ENCODE assay signal across 21 cellular contexts in genomic region chrX:46882266-46882665, GRCh38. TPM values are rescaled to one million over a fixed set of nuclear protein-coding genes. Genes with fewer than 3 reads are reported as not detected.
A peak's percentile ranks its signal among the peaks of the same experiment; 100 is the strongest.
DNase-seq lines count a peak whose midpoint lies in the region; ATAC-seq and TF ChIP-seq lines count a peak whose summit lies in the region.
"Had no signal": no experiment of that assay in that cellular context is flagged by ENCODE, and none has a peak within 500 bp of the region (broad histone marks: within the 10 kb centered on the region; RNA-seq: fewer than 3 reads in every experiment).

No MANE protein-coding gene starts in this region.

- H3K36me3 Mint-ChIP-seq in GM23338 (ENCODE audit: low read depth) (no peaks in the 10 kb centered on the region), endodermal cell (ENCODE audit: low read depth) (peaks cover 12% of the 10 kb centered on the region), neural crest cell (ENCODE audit: low read depth) (peaks cover 5% of the 10 kb centered on the region)

- no peak overlapping the region for H3K9ac ChIP-seq in endodermal cell (ENCODE audit: extremely low read depth, low read length, poor library complexity, severe bottlenecking)
- H3K9ac ChIP-seq: BLaER1, KMS-11 had no signal

- no peaks in the 10 kb centered on the region for H3K9me2 ChIP-seq in GM23338 (ENCODE audit: insufficient read depth)

- ATAC-seq in GM23338 (peak; percentile 96), GM21526 (IDR thresholded peaks at IDR 0.05; ENCODE audit: low FRiP score, unreplicated experiment) (no peak)
- ATAC-seq: GM12878, Right ventricle myocardium inferior, SK-N-SH treated with all-trans-retinoic acid at 6 μM for 48 hours had no signal

- H3K4me1 ChIP-seq in GM23338 (ENCODE audit: insufficient read depth), result no peaks in the 10 kb centered on the region
- H3K4me1 ChIP-seq in endodermal cell (ENCODE audit: control insufficient read depth, insufficient read depth, low read length), result no peaks in the 10 kb centered on the region

- H3K9me3 ChIP-seq in endodermal cell (ENCODE audit: control insufficient read depth, low read length), result no peaks in the 10 kb centered on the region
- H3K9me3 ChIP-seq: BLaER1, MG63 had no signal

- H3K4me3 ChIP-seq in GM23338 (no peak overlapping the region), endodermal cell (ENCODE audit: low read length) (no peak overlapping the region)
- H3K4me3 ChIP-seq: BLaER1, GM12878, MG63, PC-9 had no signal

- H3K79me2 ChIP-seq in GM23338 (replicated peaks; ENCODE audit: insufficient read depth), result no peaks in the 10 kb centered on the region

- H3K36me3 ChIP-seq in GM23338 (ENCODE audit: insufficient read depth) (no peaks in the 10 kb centered on the region), endodermal cell (ENCODE audit: control insufficient read depth, insufficient read depth, low read length) (no peaks in the 10 kb centered on the region)
- H3K36me3 ChIP-seq: MG63 had no signal

- H3K27me3 Mint-ChIP-seq in GM23338 (ENCODE audit: insufficient read depth, low read depth, poor library complexity), result no peaks in the 10 kb centered on the region
- H3K27me3 Mint-ChIP-seq in endodermal cell (ENCODE audit: insufficient read depth), result no peaks in the 10 kb centered on the region
- no peaks in the 10 kb centered on the region for H3K27me3 Mint-ChIP-seq in neural crest cell (ENCODE audit: low read depth)

- H3K27ac ChIP-seq in GM23338 (ENCODE audit: low read depth) (0 out of 2 replicates have a peak overlapping the region, but pooled peaks have one; percentile 59), endodermal cell (ENCODE audit: low read depth, low read length) (no peak overlapping the region)
- H3K27ac ChIP-seq: BLaER1, KMS-11, PC-9 had no signal

- H3K27me3 ChIP-seq in GM23338 (ENCODE audit: insufficient read depth), result no peaks in the 10 kb centered on the region
- H3K27me3 ChIP-seq in endodermal cell (ENCODE audit: control insufficient read depth, insufficient read depth, low read length, poor library complexity, severe bottlenecking), result no peaks in the 10 kb centered on the region
- H3K27me3 ChIP-seq: BLaER1, MG63 had no signal

- TF ChIP-seq CTCF in GM23338 (conservative IDR thresholded peaks at IDR 0.05; ENCODE audit: low read depth in 2 of 2), result no peak
- TF ChIP-seq CTCF in endodermal cell (conservative IDR thresholded peaks at IDR 0.05), result no peak
- TF ChIP-seq CTCF in neural crest cell (conservative IDR thresholded peaks at IDR 0.05), result no peak

- no peaks in the 10 kb centered on the region for H3F3A ChIP-seq in GM23338 (replicated peaks; ENCODE audit: low read depth)

- DNase-seq in GM23338 (ENCODE audit: low spot score), result peak; percentile 47
- DNase-seq in NCI-H69 (lab: John Stamatoyannopoulos, UW), result peak; percentile 40
- DNase-seq in endodermal cell, result peak; percentile 49
- no peak for DNase-seq in neural crest cell (ENCODE audit: low read depth, low spot score)
- no peak for DNase-seq in stimulated activated CD4-positive, alpha-beta T cell treated with anti-CD3 and anti-CD28 coated beads, Interleukin-2, amount 100 ng/mL, for 48 hours
- no peak for DNase-seq in DMS79 (lab: John Stamatoyannopoulos, UW)
- no peak for DNase-seq in NCI-H1694 treated with DMSO at 0.1 percent for 48 hours (lab: John Stamatoyannopoulos, UW)
- DNase-seq: CD8-positive, alpha-beta memory T cell; HFFc6; MG63; NCI-H1105; NCI-H187 treated with DMSO at 0.1 percent for 48 hours; NCI-H2227 treated with DMSO at 0.1 percent for 48 hours; NCI-H526 treated with DMSO at 0.1 percent for 48 hours; PC-9 had no signal

- peak overlapping the region; percentile 89 for H3K27ac Mint-ChIP-seq in GM23338
- H3K27ac Mint-ChIP-seq in endodermal cell, result no peak overlapping the region
- peak overlapping the region; percentile 29 for H3K27ac Mint-ChIP-seq in neural crest cell (ENCODE audit: unreplicated experiment)
- H3K27ac Mint-ChIP-seq: CD8-positive, alpha-beta memory T cell; HFFc6 had no signal

- H3K9me3 Mint-ChIP-seq in GM23338, result no peaks in the 10 kb centered on the region
- peaks cover 23% of the 10 kb centered on the region for H3K9me3 Mint-ChIP-seq in endodermal cell
- H3K9me3 Mint-ChIP-seq in neural crest cell, result no peaks in the 10 kb centered on the region
- H3K9me3 Mint-ChIP-seq: CD8-positive, alpha-beta memory T cell; HFFc6 had no signal

- H4K20me1 ChIP-seq in GM23338 (replicated peaks; ENCODE audit: insufficient read depth), result no peaks in the 10 kb centered on the region
- H4K20me1 ChIP-seq: BLaER1 had no signal

- H3K4me2 ChIP-seq in GM23338, result peak overlapping the region; percentile 45; the same call in 1 of the 2 replicates
- H3K4me2 ChIP-seq: BLaER1, KMS-11, PC-9 had no signal

- 0 out of 3 replicates have a peak overlapping the region, but pooled peaks have one; percentile 26 for H3K4me3 Mint-ChIP-seq in GM23338
- H3K4me3 Mint-ChIP-seq in endodermal cell, result no peak overlapping the region
- no peak overlapping the region for H3K4me3 Mint-ChIP-seq in neural crest cell
- H3K4me3 Mint-ChIP-seq: CD8-positive, alpha-beta memory T cell; HFFc6 had no signal

- no peak overlapping the region for H2AFZ ChIP-seq in GM23338
- H2AFZ ChIP-seq: PC-9 had no signal

- 17% methylated on average over 1 of the region's 1 CpG; no CpG with 5 or more reads in 1 of the 2 experiments for WGBS in endodermal cell (ENCODE audit: insufficient coverage in 1 of 2, insufficient read length in 1 of 2), 2 experiments

- H3K4me1 Mint-ChIP-seq in GM23338 (peaks cover 6% of the 10 kb centered on the region; the same call in 2 of the 3 replicates), endodermal cell (peaks cover 4% of the 10 kb centered on the region), neural crest cell (peaks cover 5% of the 10 kb centered on the region)
- H3K4me1 Mint-ChIP-seq: CD8-positive, alpha-beta memory T cell had no signal

TF ChIP-seq in GM23338, 12 proteins besides CTCF, POLR2A, EP300 and RAD21 (continues in another document):
- no peak for TF ChIP-seq EZH2phosphoT487 (IDR thresholded peaks at IDR 0.05; ENCODE audit: unreplicated experiment)

RNA-seq across cellular contexts. Expression of gene JADE3, which starts 30.0 kb away (rescaled TPM):
- total RNA-seq in GM23338 (2014; rRNA removed; shearing (Covaris generic)), result 14.1 and 15.3 TPM in 2 replicates
- 3.9 and 4.5 TPM in 2 replicates for polyA plus RNA-seq in GM23338 (2016; fragmentation: Nextera tagmentation; extraction: Ambion mirVana)
- total RNA-seq in endodermal cell (10 to 100 TPM; 26.4 to 31.3 TPM), neural crest cell (18.1 and 18.8 TPM in 2 replicates)
- polyA plus RNA-seq in endodermal cell (2013, experiment 1 of 2), result 15.4 TPM
- 15.9 TPM for polyA plus RNA-seq in endodermal cell (2013, experiment 2 of 2)
- polyA plus RNA-seq: CD8-positive, alpha-beta memory T cell had no signal

RNA-seq across cellular contexts. Expression of gene RP2, which starts 45.4 kb away (rescaled TPM):
- 11.0 and 12.1 TPM in 2 replicates for total RNA-seq in GM23338 (2014; rRNA removed; shearing (Covaris generic))
- 4.5 TPM in 2 replicates for polyA plus RNA-seq in GM23338 (2016; fragmentation: Nextera tagmentation; extraction: Ambion mirVana)
- total RNA-seq in endodermal cell (10 to 100 TPM; 11.8 to 12.1 TPM), neural crest cell (11.8 and 12.1 TPM in 2 replicates)
- 18.7 TPM for polyA plus RNA-seq in endodermal cell (2013, experiment 1 of 2)
- 20.1 TPM for polyA plus RNA-seq in endodermal cell (2013, experiment 2 of 2)

Comparison
In these comparisons a context has a peak if more than half of its experiments do, and no peak if none do; other contexts are left out.
1. DNase-seq: peak in GM23338 (single experiment), NCI-H69 (single experiment) and endodermal cell (single experiment); none in neural crest cell (single experiment), stimulated activated CD4-positive, alpha-beta T cell treated with anti-CD3 and anti-CD28 coated beads, Interleukin-2, amount 100 ng/mL, for 48 hours (0 of 2), DMS79 (single experiment) and NCI-H1694 treated with DMSO at 0.1 percent for 48 hours (single experiment).